Comparison of ENCODE assay signal across 18 cellular contexts in the genomic region with DNA sequence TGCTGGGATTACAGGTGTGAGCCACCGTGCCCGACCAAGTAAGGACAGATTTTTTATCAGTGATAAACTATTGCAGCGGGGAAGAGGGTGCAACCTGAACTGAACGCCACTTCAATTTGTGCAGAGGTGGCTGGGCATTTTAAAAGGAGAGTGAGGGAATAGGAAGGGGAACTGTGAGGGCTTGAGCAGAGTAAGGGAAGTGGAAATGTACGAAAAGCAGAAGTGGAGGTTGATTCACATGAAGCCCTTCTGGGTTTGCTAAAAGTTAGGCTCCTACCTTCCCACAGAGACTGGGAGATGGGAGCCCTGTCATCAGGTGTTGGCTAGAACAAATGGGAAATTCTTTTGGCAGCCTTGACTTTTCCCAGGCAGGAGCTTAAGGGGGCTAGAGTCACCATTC. TPM values are rescaled to one million over a fixed set of nuclear protein-coding genes. Genes with fewer than 3 reads are reported as not detected.
A peak's percentile ranks its signal among the peaks of the same experiment; 100 is the strongest.
DNase-seq lines count a peak whose midpoint lies in the region; ATAC-seq and TF ChIP-seq lines count a peak whose summit lies in the region.
"Had no signal": no experiment of that assay in that cellular context is flagged by ENCODE, and none has a peak within 500 bp of the region (broad histone marks: within the 10 kb centered on the region; RNA-seq: fewer than 3 reads in every experiment).

No MANE protein-coding gene starts in this region.

- no peaks in the 10 kb centered on the region for H3K36me3 ChIP-seq in testis (ENCODE audit: low read depth, missing control alignments)
- H3K36me3 ChIP-seq: ovary had no signal

- 80 to 85% methylated on average over 5 of the region's 5 CpGs for WGBS in testis, 2 donors

- no peak for ATAC-seq in activated T-helper 17 cell treated with anti-CD3 and anti-CD28 coated beads, Interleukin-2, amount 50 U/mL, for 72 hours (replicated peaks)
- ATAC-seq: sciatic nerve had no signal

- CTCF ChIA-PET in GM10248 (lab: Yijun Ruan, JAX) = interaction anchor here (1.0 to 3.3 kb wide), 4 partner anchors 43 to 74 kb away, joined by 4 to 13 read pairs (median 9); no protein-coding TSS in a partner anchor

- no peak for TF ChIP-seq POLR2A in testis (IDR thresholded peaks at IDR 0.05)

- H3K4me3 ChIP-seq in HL-60 (replicated peaks; ENCODE audit: insufficient read depth, low read length) (no peak overlapping the region), testis (no peak overlapping the region)
- H3K4me3 ChIP-seq: ovary, stomach had no signal

- DNase-seq in HL-60 (ENCODE audit: low read depth in 1 of 2, low spot score in 1 of 2) (peak; percentile 54 to 80), OCI-M1 (lab: John Stamatoyannopoulos, UW) (peak; percentile 40), globus pallidus (ENCODE audit: low spot score) (peak; percentile 37), testis (no peak), GM10248 (ENCODE audit: extremely low spot score) (no peak)
- no peak for DNase-seq in activated naive CD8-positive, alpha-beta T cell treated with anti-CD3 and anti-CD28 coated beads for 36 hours
- DNase-seq: activated CD4-positive, alpha-beta T cell treated with anti-CD3 and anti-CD28 coated beads for 48 hours; activated CD8-positive, alpha-beta memory T cell treated with anti-CD3 and anti-CD28 coated beads, Interleukin-2, amount 50 U/mL, for 4 hours; activated effector memory CD4-positive, alpha-beta T cell treated with anti-CD3 and anti-CD28 coated beads, Interleukin-2, amount 50 U/mL, for 16 hours; Caco-2; NCI-H1930; NCI-H510A treated with DMSO at 0.1 percent for 48 hours; ovary; stomach had no signal

- no peak for TF ChIP-seq CTCF in HL-60 (IDR thresholded peaks at IDR 0.05; ENCODE audit: insufficient read depth, low read length)
- no peak for TF ChIP-seq CTCF in testis (IDR thresholded peaks at IDR 0.05)
- no peak for TF ChIP-seq CTCF in GM10248 (IDR thresholded peaks at IDR 0.05; ENCODE audit: control extremely low read depth, extremely low read depth, low read depth, missing control alignments)

- H3K27ac Mint-ChIP-seq in activated naive CD8-positive, alpha-beta T cell treated with anti-CD3 and anti-CD28 coated beads for 36 hours = no peak overlapping the region
- no peak overlapping the region for H3K27ac Mint-ChIP-seq in activated T-helper 17 cell treated with anti-CD3 and anti-CD28 coated beads, Interleukin-2, amount 50 U/mL, for 72 hours

- no peaks in the 10 kb centered on the region for H3K27me3 Mint-ChIP-seq in activated naive CD8-positive, alpha-beta T cell treated with anti-CD3 and anti-CD28 coated beads for 36 hours
- H3K27me3 Mint-ChIP-seq in activated T-helper 17 cell treated with anti-CD3 and anti-CD28 coated beads, Interleukin-2, amount 50 U/mL, for 72 hours = no peaks in the 10 kb centered on the region

- POLR2A ChIA-PET in GM10248 (lab: Yijun Ruan, JAX) = no interaction called here

- H3K36me3 Mint-ChIP-seq in activated naive CD8-positive, alpha-beta T cell treated with anti-CD3 and anti-CD28 coated beads for 36 hours = peaks cover 18% of the 10 kb centered on the region
- H3K36me3 Mint-ChIP-seq in activated T-helper 17 cell treated with anti-CD3 and anti-CD28 coated beads, Interleukin-2, amount 50 U/mL, for 72 hours (ENCODE audit: low read depth) = peaks cover 65% of the 10 kb centered on the region

- peak overlapping the region; percentile 64 for H3K27ac ChIP-seq in HL-60 (replicated peaks)
- H3K27ac ChIP-seq in testis = peak overlapping the region; percentile 6 to 76
- H3K27ac ChIP-seq: stomach had no signal

- peaks cover 52% of the 10 kb centered on the region for H3K4me1 ChIP-seq in testis
- H3K4me1 ChIP-seq: Caco-2 had no signal

- no peaks in the 10 kb centered on the region for H3K27me3 ChIP-seq in HL-60 (ENCODE audit: insufficient read depth, poor library complexity, severe bottlenecking)
- no peaks in the 10 kb centered on the region for H3K27me3 ChIP-seq in testis
- H3K27me3 ChIP-seq: ovary, stomach had no signal

- H3K9me3 ChIP-seq in testis = no peaks in the 10 kb centered on the region
- H3K9me3 ChIP-seq: Caco-2, ovary, stomach had no signal

- H3K9me3 Mint-ChIP-seq in activated naive CD8-positive, alpha-beta T cell treated with anti-CD3 and anti-CD28 coated beads for 36 hours = no peaks in the 10 kb centered on the region
- no peaks in the 10 kb centered on the region for H3K9me3 Mint-ChIP-seq in activated T-helper 17 cell treated with anti-CD3 and anti-CD28 coated beads, Interleukin-2, amount 50 U/mL, for 72 hours

- no peak overlapping the region for H3K4me3 Mint-ChIP-seq in activated naive CD8-positive, alpha-beta T cell treated with anti-CD3 and anti-CD28 coated beads for 36 hours
- no peak overlapping the region for H3K4me3 Mint-ChIP-seq in activated T-helper 17 cell treated with anti-CD3 and anti-CD28 coated beads, Interleukin-2, amount 50 U/mL, for 72 hours

- H3K4me1 Mint-ChIP-seq in activated naive CD8-positive, alpha-beta T cell treated with anti-CD3 and anti-CD28 coated beads for 36 hours = peaks cover 4% of the 10 kb centered on the region
- peaks cover 8% of the 10 kb centered on the region for H3K4me1 Mint-ChIP-seq in activated T-helper 17 cell treated with anti-CD3 and anti-CD28 coated beads, Interleukin-2, amount 50 U/mL, for 72 hours

- intact Hi-C loops in testis (cut with DNase I; ENCODE audit: low total_unique reads) = no loop called here

RNA-seq across cellular contexts. Expression of gene STK11IP, which starts 6.1 kb away (rescaled TPM):
- 100 to 1,000 TPM; 130 to 134 TPM for total RNA-seq in testis
- polyA plus RNA-seq in testis (ENCODE audit: insufficient read depth, low read depth, low replicate concordance) = 81.9 TPM
- total RNA-seq in activated naive CD8-positive, alpha-beta T cell treated with anti-CD3 and anti-CD28 coated beads for 36 hours = 10 to 100 TPM; 24.5 to 25.3 TPM
- total RNA-seq in activated T-helper 17 cell treated with anti-CD3 and anti-CD28 coated beads, Interleukin-2, amount 50 U/mL, for 72 hours = 10 to 100 TPM; 28.4 to 31.4 TPM

RNA-seq across cellular contexts. Expression of gene SLC4A3, which starts 23.6 kb away (rescaled TPM):
- 10 to 100 TPM; 31.3 to 44.3 TPM for total RNA-seq in testis
- polyA plus RNA-seq in testis (ENCODE audit: insufficient read depth, low read depth, low replicate concordance) = 15.1 TPM
- total RNA-seq in activated naive CD8-positive, alpha-beta T cell treated with anti-CD3 and anti-CD28 coated beads for 36 hours = under 1 TPM in 1 of 2 experiments, not detected in 1; 0.10 TPM
- not detected for total RNA-seq in activated T-helper 17 cell treated with anti-CD3 and anti-CD28 coated beads, Interleukin-2, amount 50 U/mL, for 72 hours

RNA-seq across cellular contexts. Expression of gene INHA, which starts 31.7 kb away (rescaled TPM):
- 100 to 1,000 TPM; 325 to 371 TPM for total RNA-seq in testis
- polyA plus RNA-seq in testis (ENCODE audit: insufficient read depth, low read depth, low replicate concordance) = 265 TPM
- total RNA-seq in activated naive CD8-positive, alpha-beta T cell treated with anti-CD3 and anti-CD28 coated beads for 36 hours = not detected
- not detected for total RNA-seq in activated T-helper 17 cell treated with anti-CD3 and anti-CD28 coated beads, Interleukin-2, amount 50 U/mL, for 72 hours
- total RNA-seq: glomerular endothelial cell, HT1080 had no signal

RNA-seq across cellular contexts. Expression of gene OBSL1, which starts 32.4 kb away (rescaled TPM):
- total RNA-seq in testis = 100 to 1,000 TPM; 462 to 507 TPM
- polyA plus RNA-seq in testis (ENCODE audit: insufficient read depth, low read depth, low replicate concordance) = 312 TPM
- 1 to 10 TPM; 1.7 to 2.0 TPM for total RNA-seq in activated naive CD8-positive, alpha-beta T cell treated with anti-CD3 and anti-CD28 coated beads for 36 hours
- total RNA-seq in activated T-helper 17 cell treated with anti-CD3 and anti-CD28 coated beads, Interleukin-2, amount 50 U/mL, for 72 hours = 1 to 10 TPM in 1 of 2 donors, under 1 TPM in 1; 0.84 to 1.1 TPM

RNA-seq across cellular contexts. Expression of gene TMEM198, which starts 60.0 kb away (rescaled TPM):
- total RNA-seq in testis = 10 to 100 TPM; 11.3 to 11.8 TPM
- polyA plus RNA-seq in testis (ENCODE audit: insufficient read depth, low read depth, low replicate concordance) = 7.3 TPM
- 1 to 10 TPM; 3.5 to 4.2 TPM for total RNA-seq in activated naive CD8-positive, alpha-beta T cell treated with anti-CD3 and anti-CD28 coated beads for 36 hours
- 1 to 10 TPM; 3.7 to 5.1 TPM for total RNA-seq in activated T-helper 17 cell treated with anti-CD3 and anti-CD28 coated beads, Interleukin-2, amount 50 U/mL, for 72 hours

Comparison
In these comparisons a context has a peak if more than half of its experiments do, and no peak if none do; other contexts are left out.
1. DNase-seq: peak in HL-60 (2 of 2), OCI-M1 (single experiment) and globus pallidus (single experiment); none in testis (single experiment), activated naive CD8-positive, alpha-beta T cell treated with anti-CD3 and anti-CD28 coated beads for 36 hours (single experiment) and GM10248 (single experiment).
2. RNA of gene STK11IP, which starts 6.1 kb away (total RNA-seq): 130 to 134 TPM in testis; 28.4 to 31.4 TPM in activated T-helper 17 cell treated with anti-CD3 and anti-CD28 coated beads, Interleukin-2, amount 50 U/mL, for 72 hours and 24.5 to 25.3 TPM in activated naive CD8-positive, alpha-beta T cell treated with anti-CD3 and anti-CD28 coated beads for 36 hours; every median in the first group is over 4 times any median in the second.
3. RNA of gene SLC4A3, which starts 23.6 kb away (total RNA-seq): 31.3 to 44.3 TPM in testis; 0.10 TPM in activated naive CD8-positive, alpha-beta T cell treated with anti-CD3 and anti-CD28 coated beads for 36 hours and not detected in activated T-helper 17 cell treated with anti-CD3 and anti-CD28 coated beads, Interleukin-2, amount 50 U/mL, for 72 hours; every median in the first group is over 10 times any median in the second.
4. RNA of gene INHA, which starts 31.7 kb away (total RNA-seq): 325 to 371 TPM in testis; not detected in activated naive CD8-positive, alpha-beta T cell treated with anti-CD3 and anti-CD28 coated beads for 36 hours and not detected in activated T-helper 17 cell treated with anti-CD3 and anti-CD28 coated beads, Interleukin-2, amount 50 U/mL, for 72 hours; every median in the first group is over 100 times any median in the second.